Comparison of ENCODE assay signal across 20 cellular contexts in the genomic region with DNA sequence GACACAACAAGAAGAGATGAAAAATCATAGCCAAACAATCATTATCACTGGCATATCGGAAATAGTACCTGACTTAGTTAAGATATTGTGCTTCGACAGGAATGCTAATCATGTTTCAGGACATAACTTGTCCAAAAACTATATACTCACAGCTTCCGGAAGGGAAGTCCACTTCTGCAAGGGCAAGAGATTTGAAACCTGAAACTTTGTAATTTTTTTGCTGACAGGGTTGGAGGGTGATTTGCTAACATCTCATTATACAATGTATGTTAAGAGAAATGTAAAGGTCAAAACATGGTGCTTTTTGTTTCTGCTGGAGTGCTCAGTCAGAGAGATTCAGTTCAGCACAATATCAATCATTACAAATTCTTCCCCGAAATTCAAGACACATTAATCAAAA.
"Had no signal": no experiment of that assay in that cellular context is flagged by ENCODE, and none has a peak within 500 bp of the region (broad histone marks: within the 10 kb centered on the region; RNA-seq: fewer than 3 reads in every experiment).

No MANE protein-coding gene starts in this region.

- DNase-seq: immature natural killer cell; left ventricle myocardium inferior; midbrain; mucosa of descending colon; naive thymus-derived CD4-positive, alpha-beta T cell; ovary; right lobe of liver; stimulated activated CD4-positive, alpha-beta T cell treated with anti-CD3 and anti-CD28 coated beads, Interleukin-1b, Interleukin-23, amount 100 ng/mL, for 48 hours; stimulated activated CD4-positive, alpha-beta T cell treated with anti-CD3 and anti-CD28 coated beads, Interleukin-4, amount 100 ng/mL, for 1 hour; stimulated activated naive B cell treated with anti-CD40 and anti-IgM and Interleukin-4, amounts not matched to agents 10 μg/mL and 1 μg/mL and 100 μg/mL, for 72 hours; stimulated activated naive CD8-positive, alpha-beta T cell treated with anti-CD3 and anti-CD28 coated beads, Interleukin-15, Interleukin-2, amounts not matched to agents 100 U/mL and 50 U/mL, for 24 hours; stomach; testis; thyroid gland; transverse colon; upper lobe of left lung had no signal

- H3K4me3 ChIP-seq: left ventricle myocardium inferior, lung, mucosa of descending colon, ovary, right atrium auricular region, right lobe of liver, smooth muscle cell, stomach, testis, thyroid gland, transverse colon, upper lobe of left lung, vagina had no signal

- H3K27me3 ChIP-seq: ovary, right atrium auricular region, right lobe of liver, stomach, testis, thyroid gland, transverse colon, upper lobe of left lung, vagina had no signal

- H3K4me1 ChIP-seq: left ventricle myocardium inferior, right atrium auricular region, right lobe of liver, stomach, testis, thyroid gland, transverse colon, upper lobe of left lung, vagina had no signal

- H3K4me2 ChIP-seq: smooth muscle cell had no signal

- H3K9me3 ChIP-seq: left ventricle myocardium inferior, mucosa of descending colon, ovary, right atrium auricular region, right lobe of liver, stomach, testis, thyroid gland, transverse colon, upper lobe of left lung, vagina had no signal

- H3K36me3 ChIP-seq: left ventricle myocardium inferior, ovary, right atrium auricular region, right lobe of liver, stomach, thyroid gland, transverse colon, upper lobe of left lung, vagina had no signal

- H3K27ac ChIP-seq: left ventricle myocardium inferior, ovary, right atrium auricular region, right lobe of liver, stomach, testis, thyroid gland, transverse colon, upper lobe of left lung, vagina had no signal
